ENCODE assay signal across 1 cellular context in the genomic region with DNA sequence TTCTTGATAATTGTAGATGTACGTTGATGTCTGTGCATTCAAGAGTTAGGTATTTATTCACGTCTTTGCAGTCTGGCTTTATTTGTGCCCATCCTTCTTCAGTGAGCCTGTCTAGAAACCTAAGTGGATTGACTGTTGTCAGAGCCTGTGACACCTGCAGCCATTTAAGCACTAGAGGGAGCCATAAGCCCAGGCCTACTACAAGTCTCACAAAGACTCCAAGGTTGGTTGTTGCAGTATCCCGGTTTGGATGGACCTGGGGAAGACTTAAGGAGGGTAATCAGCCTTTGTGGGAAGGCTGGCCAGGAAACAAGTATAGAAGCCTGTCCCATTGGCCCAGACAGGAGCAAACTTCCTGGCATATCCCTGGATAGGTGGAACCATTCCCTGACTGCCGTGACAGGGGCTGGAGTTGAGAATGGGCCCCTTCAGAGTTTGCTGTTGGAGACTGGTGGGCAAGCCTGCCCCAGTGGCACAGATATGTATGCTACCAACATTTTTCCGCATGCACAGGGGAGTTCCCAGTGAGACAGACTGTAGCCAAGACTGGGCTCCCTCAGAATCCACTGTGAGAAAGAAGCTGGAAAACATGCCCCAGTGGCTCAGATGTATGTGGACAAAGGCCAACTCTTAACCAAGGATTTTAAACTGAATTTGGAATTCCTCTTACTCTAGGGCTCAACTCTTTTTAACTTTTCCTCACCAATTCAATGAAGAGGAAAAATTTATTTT.
TF ChIP-seq lines count a peak whose summit lies in the region.

No MANE protein-coding gene starts in this region.

TF ChIP-seq in SK-N-SH, 30 proteins besides CTCF, POLR2A, EP300 and RAD21 (continued from another document):
- TF ChIP-seq, protein P1, sequence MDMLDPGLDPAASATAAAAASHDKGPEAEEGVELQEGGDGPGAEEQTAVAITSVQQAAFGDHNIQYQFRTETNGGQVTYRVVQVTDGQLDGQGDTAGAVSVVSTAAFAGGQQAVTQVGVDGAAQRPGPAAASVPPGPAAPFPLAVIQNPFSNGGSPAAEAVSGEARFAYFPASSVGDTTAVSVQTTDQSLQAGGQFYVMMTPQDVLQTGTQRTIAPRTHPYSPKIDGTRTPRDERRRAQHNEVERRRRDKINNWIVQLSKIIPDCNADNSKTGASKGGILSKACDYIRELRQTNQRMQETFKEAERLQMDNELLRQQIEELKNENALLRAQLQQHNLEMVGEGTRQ (IDR thresholded peaks at IDR 0.05; ENCODE audit: borderline replicate concordance, low read depth, low read length), result no peak
